In genomic region chr17:76278952-76279741, GRCh38 we compare ENCODE assay signal across 7 cellular contexts. TPM values are rescaled to one million over a fixed set of nuclear protein-coding genes. Genes with fewer than 3 reads are reported as not detected.
DNase-seq lines count a peak whose midpoint lies in the region; ATAC-seq and TF ChIP-seq lines count a peak whose summit lies in the region.

No MANE protein-coding gene starts in this region.

- H3K4me3 ChIP-seq in MG63 (no peak overlapping the region), RWPE2 (ENCODE audit: severe bottlenecking) (no peak overlapping the region), neuronal stem cell (ENCODE audit: low read length in 2 of 2) (no peak overlapping the region)

- no peak overlapping the region for H3K9ac ChIP-seq in neuronal stem cell (ENCODE audit: low read depth, low read length, poor library complexity)

- H2AFZ ChIP-seq in neuronal stem cell (ENCODE audit: low read length): peak overlapping the region; percentile 11

- H3K27me3 ChIP-seq in MG63: no peaks in the 10 kb centered on the region
- H3K27me3 ChIP-seq in RWPE2 (ENCODE audit: insufficient read depth, poor library complexity, severe bottlenecking): no peaks in the 10 kb centered on the region
- H3K27me3 ChIP-seq in neuronal stem cell (ENCODE audit: control insufficient read depth in 3 of 3, insufficient read depth in 3 of 3, low read depth in 1 of 3, low read length in 3 of 3): no peaks in the 10 kb centered on the region

- H3K9me3 Mint-ChIP-seq in activated T-helper 17 cell treated with anti-CD3 and anti-CD28 coated beads, Interleukin-2, amount 50 U/mL, for 72 hours: no peaks in the 10 kb centered on the region

- H3K14ac ChIP-seq in neuronal stem cell (ENCODE audit: low read length): peak overlapping the region; percentile 2

- H3K27ac ChIP-seq in RWPE2 (ENCODE audit: poor library complexity, severe bottlenecking) (no peak overlapping the region), neuronal stem cell (replicated peaks; ENCODE audit: low read length) (no peak overlapping the region)

- H3K4me2 ChIP-seq in neuronal stem cell (ENCODE audit: insufficient read depth, low read length, poor library complexity, severe bottlenecking): no peak overlapping the region

- no peaks in the 10 kb centered on the region for H3K36me3 ChIP-seq in MG63
- no peaks in the 10 kb centered on the region for H3K36me3 ChIP-seq in RWPE2 (ENCODE audit: low read depth)
- H3K36me3 ChIP-seq in neuronal stem cell (replicated peaks in 1 of 2; ENCODE audit: control insufficient read depth in 2 of 2, insufficient read depth in 2 of 2, low read length in 2 of 2): peaks cover 4 to 11% of the 10 kb centered on the region in 2 donors

- peak overlapping the region; percentile 50 for H3K18ac ChIP-seq in neuronal stem cell (ENCODE audit: low read length)

- DNase-seq in MG63 (peak; percentile 72), RWPE2 (ENCODE audit: low spot score) (no peak), fibroblast of the conjunctiva (ENCODE audit: low read depth) (peak; percentile 56), neuronal stem cell (ENCODE audit: low spot score) (peak; percentile 83), superior temporal gyrus (ENCODE audit: extremely low spot score) (peak; percentile 91)

- no peaks in the 10 kb centered on the region for H3K4me1 Mint-ChIP-seq in activated T-helper 17 cell treated with anti-CD3 and anti-CD28 coated beads, Interleukin-2, amount 50 U/mL, for 72 hours

- H2BK120ac ChIP-seq in neuronal stem cell (ENCODE audit: low read depth, low read length): no peak overlapping the region

- H3K27me3 Mint-ChIP-seq in activated T-helper 17 cell treated with anti-CD3 and anti-CD28 coated beads, Interleukin-2, amount 50 U/mL, for 72 hours: no peaks in the 10 kb centered on the region

- H2BK15ac ChIP-seq in neuronal stem cell (ENCODE audit: low read length): peak overlapping the region; percentile 45

- no peak overlapping the region for H3K27ac Mint-ChIP-seq in activated T-helper 17 cell treated with anti-CD3 and anti-CD28 coated beads, Interleukin-2, amount 50 U/mL, for 72 hours

- H2BK12ac ChIP-seq in neuronal stem cell (ENCODE audit: low read length): peak overlapping the region; percentile 67

- no peak overlapping the region for H4K8ac ChIP-seq in neuronal stem cell (ENCODE audit: low read depth, low read length)

- H4K91ac ChIP-seq in neuronal stem cell (ENCODE audit: low read depth, low read length, poor library complexity): peak overlapping the region; percentile 87

- ATAC-seq in GM18498 (IDR thresholded peaks at IDR 0.05; ENCODE audit: unreplicated experiment) (peak; percentile 56), RWPE2 (ENCODE audit: low read depth) (peak; percentile 87)
- peak; percentile 92 for ATAC-seq in activated T-helper 17 cell treated with anti-CD3 and anti-CD28 coated beads, Interleukin-2, amount 50 U/mL, for 72 hours (replicated peaks)

- no peaks in the 10 kb centered on the region for H3K36me3 Mint-ChIP-seq in activated T-helper 17 cell treated with anti-CD3 and anti-CD28 coated beads, Interleukin-2, amount 50 U/mL, for 72 hours (ENCODE audit: low read depth)

- TF ChIP-seq CTCF in RWPE2 (IDR thresholded peaks at IDR 0.05; ENCODE audit: poor library complexity, severe bottlenecking): peak; percentile 96

- H2BK5ac ChIP-seq in neuronal stem cell (ENCODE audit: low read length): no peak overlapping the region

- no CpG with 5 or more reads among the region's 28 CpGs for WGBS in neuronal stem cell (ENCODE audit: extremely low coverage in 2 of 2, insufficient read length in 2 of 2, insufficient replicate concordance in 1 of 2), 2 donors

- H3K4me3 Mint-ChIP-seq in activated T-helper 17 cell treated with anti-CD3 and anti-CD28 coated beads, Interleukin-2, amount 50 U/mL, for 72 hours: no peak overlapping the region

- H3K4ac ChIP-seq in neuronal stem cell (ENCODE audit: low read length): peak overlapping the region; percentile 84

- peaks cover 5% of the 10 kb centered on the region for H3K79me1 ChIP-seq in neuronal stem cell (ENCODE audit: low read depth, low read length)

- H3K23ac ChIP-seq in neuronal stem cell (ENCODE audit: low read depth, low read length, poor library complexity): peak overlapping the region; percentile 44

- peak overlapping the region; percentile 96 for H2AK5ac ChIP-seq in neuronal stem cell (ENCODE audit: low read depth, low read length)

- H3K4me1 ChIP-seq in RWPE2 (ENCODE audit: insufficient read depth, poor library complexity, severe bottlenecking) (no peaks in the 10 kb centered on the region), neuronal stem cell (ENCODE audit: control insufficient read depth in 2 of 2, insufficient read depth in 1 of 2, low read depth in 1 of 2, low read length in 2 of 2) (peaks cover 0 to 6% of the 10 kb centered on the region in 2 donors)

- H3K9me3 ChIP-seq in MG63 (no peaks in the 10 kb centered on the region), RWPE2 (ENCODE audit: severe bottlenecking) (no peaks in the 10 kb centered on the region), neuronal stem cell (replicated peaks in 1 of 2; ENCODE audit: control insufficient read depth in 2 of 2, insufficient read depth in 1 of 2, low read depth in 1 of 2, low read length in 2 of 2) (peaks cover 0 to 3% of the 10 kb centered on the region in 2 donors)

RNA-seq across cellular contexts. Expression of gene UBALD2, which starts 14.0 kb away (rescaled TPM):
- 1.2 and 7.0 TPM in 2 replicates for total RNA-seq in MG63 (2014; rRNA removed; shearing (Covaris generic); ENCODE audit: low replicate concordance)
- 100 to 1,000 TPM; 173 to 187 TPM for total RNA-seq in activated T-helper 17 cell treated with anti-CD3 and anti-CD28 coated beads, Interleukin-2, amount 50 U/mL, for 72 hours
- polyA plus RNA-seq in neuronal stem cell (2013, experiment 1 of 2): 43.3 TPM
- 46.8 TPM for polyA plus RNA-seq in neuronal stem cell (2013, experiment 2 of 2)

RNA-seq across cellular contexts. Expression of gene QRICH2, which starts 28.9 kb away (rescaled TPM):
- 0.92 and 3.4 TPM in 2 replicates for total RNA-seq in MG63 (2014; rRNA removed; shearing (Covaris generic); ENCODE audit: low replicate concordance)
- 1 to 10 TPM in 1 of 2 donors, under 1 TPM in 1; 0.85 to 2.1 TPM for total RNA-seq in activated T-helper 17 cell treated with anti-CD3 and anti-CD28 coated beads, Interleukin-2, amount 50 U/mL, for 72 hours
- polyA plus RNA-seq in neuronal stem cell (2013, experiment 1 of 2): 1.8 TPM
- polyA plus RNA-seq in neuronal stem cell (2013, experiment 2 of 2): 1.6 TPM

RNA-seq across cellular contexts. Expression of gene RNF157, which starts 38.9 kb away (rescaled TPM):
- 0.40 and 0.94 TPM in 2 replicates for total RNA-seq in MG63 (2014; rRNA removed; shearing (Covaris generic); ENCODE audit: low replicate concordance)
- total RNA-seq in activated T-helper 17 cell treated with anti-CD3 and anti-CD28 coated beads, Interleukin-2, amount 50 U/mL, for 72 hours: 10 to 100 TPM; 15.5 to 17.4 TPM
- 28.7 TPM for polyA plus RNA-seq in neuronal stem cell (2013, experiment 1 of 2)
- 29.6 TPM for polyA plus RNA-seq in neuronal stem cell (2013, experiment 2 of 2)

Comparison
In these comparisons a context has a peak if more than half of its experiments do, and no peak if none do; other contexts are left out.
1. RNA of gene UBALD2, which starts 14.0 kb away (total RNA-seq): 173 to 187 TPM in activated T-helper 17 cell treated with anti-CD3 and anti-CD28 coated beads, Interleukin-2, amount 50 U/mL, for 72 hours; 1.2 to 7.0 TPM in MG63; every median in the first group is over 10 times any median in the second.
2. Peak in every context shown above with its lines, with median percentiles within 50 percentile points of each other: ATAC-seq.